Comparison of ENCODE assay signal across 4 cellular contexts in genomic region chr6:17803409-17803808, GRCh38.
"Had no signal": no experiment of that assay in that cellular context is flagged by ENCODE, and none has a peak within 500 bp of the region (broad histone marks: within the 10 kb centered on the region; RNA-seq: fewer than 3 reads in every experiment).

No MANE protein-coding gene starts in this region.

- H3K4me3 ChIP-seq: GM23338 had no signal

- FAIRE-seq: H1, H54, HTR-8/SVneo had no signal

- H3K4me2 ChIP-seq: GM23338 had no signal

- H2AFZ ChIP-seq: GM23338 had no signal
